Comparison of ENCODE assay signal across 1 cellular context in the genomic region with DNA sequence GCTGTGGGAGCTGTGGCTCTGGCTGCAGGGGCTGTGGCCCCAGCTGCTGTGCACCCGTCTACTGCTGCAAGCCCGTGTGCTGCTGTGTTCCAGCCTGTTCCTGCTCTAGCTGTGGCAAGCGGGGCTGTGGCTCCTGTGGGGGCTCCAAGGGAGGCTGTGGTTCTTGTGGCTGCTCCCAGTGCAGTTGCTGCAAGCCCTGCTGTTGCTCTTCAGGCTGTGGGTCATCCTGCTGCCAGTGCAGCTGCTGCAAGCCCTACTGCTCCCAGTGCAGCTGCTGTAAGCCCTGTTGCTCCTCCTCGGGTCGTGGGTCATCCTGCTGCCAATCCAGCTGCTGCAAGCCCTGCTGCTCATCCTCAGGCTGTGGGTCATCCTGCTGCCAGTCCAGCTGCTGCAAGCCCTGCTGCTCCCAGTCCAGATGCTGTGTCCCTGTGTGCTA.
A peak's percentile ranks its signal among the peaks of the same experiment; 100 is the strongest.
TF ChIP-seq lines count a peak whose summit lies in the region.

No MANE protein-coding gene starts in this region.

TF ChIP-seq in GM12878, 131 proteins besides CTCF, POLR2A, EP300 and RAD21:
- TF ChIP-seq RUNX3 (IDR thresholded peaks at IDR 0.05; ENCODE audit: low read length) (peak; percentile 57), USF2 (IDR thresholded peaks at IDR 0.05; ENCODE audit: borderline replicate concordance, low read depth, low read length) (no peak), YBX1 (IDR thresholded peaks at IDR 0.05) (no peak), BCL3 (IDR thresholded peaks at IDR 0.05; ENCODE audit: borderline replicate concordance, insufficient read depth, low read depth, low read length, poor library complexity, severe bottlenecking) (no peak), KAT2A (conservative IDR thresholded peaks at IDR 0.05; ENCODE audit: control insufficient read depth, low read depth, low read length) (no peak)
